ENCODE assay signal across 9 cellular contexts in genomic region chr12:68899251-68899771, GRCh38. TPM values are rescaled to one million over a fixed set of nuclear protein-coding genes. Genes with fewer than 3 reads are reported as not detected.
A peak's percentile ranks its signal among the peaks of the same experiment; 100 is the strongest.
DNase-seq lines count a peak whose midpoint lies in the region; ATAC-seq and TF ChIP-seq lines count a peak whose summit lies in the region.
"Had no signal": no experiment of that assay in that cellular context is flagged by ENCODE, and none has a peak within 500 bp of the region (broad histone marks: within the 10 kb centered on the region; RNA-seq: fewer than 3 reads in every experiment).

No MANE protein-coding gene starts in this region.

- peak; percentile 71 for TF ChIP-seq CTCF in cardiac muscle cell (IDR thresholded peaks at IDR 0.05; ENCODE audit: low read depth, low read length)
- peak in 1 of 2 donors; percentile 43 for TF ChIP-seq CTCF in right atrium auricular region (IDR thresholded peaks at IDR 0.05)
- TF ChIP-seq CTCF in adrenal gland (IDR thresholded peaks at IDR 0.05), result peak; percentile 7 to 49 (median 40)
- peak; percentile 44 for TF ChIP-seq CTCF in upper lobe of right lung (IDR thresholded peaks at IDR 0.05)

- TF ChIP-seq POLR2A in adrenal gland (IDR thresholded peaks at IDR 0.05), result no peak

- no peak overlapping the region for H3K4me3 ChIP-seq in cardiac muscle cell
- no peak overlapping the region for H3K4me3 ChIP-seq in right atrium auricular region
- no peak overlapping the region for H3K4me3 ChIP-seq in adrenal gland
- H3K4me3 ChIP-seq in upper lobe of right lung, result no peak overlapping the region

- H3K27ac ChIP-seq in cardiac muscle cell (no peak overlapping the region), right atrium auricular region (no peak overlapping the region), adrenal gland (no peak overlapping the region), upper lobe of right lung (no peak overlapping the region)

- DNase-seq in cardiac muscle cell (ENCODE audit: low read depth in 1 of 2, low spot score in 1 of 2) (peak in 1 of 2 donors; percentile 92), right atrium auricular region (ENCODE audit: low spot score) (no peak), adrenal gland (peak; percentile 45 to 80 (median 72)), kidney tubule cell (ENCODE audit: low spot score) (peak; percentile 95), upper lobe of right lung (peak; percentile 69), SW480 (ENCODE audit: low spot score) (no peak), NCI-H146 treated with DMSO at 0.1 percent for 48 hours (lab: John Stamatoyannopoulos, UW; ENCODE audit: unreplicated experiment) (no peak)
- DNase-seq: T-helper 17 cell had no signal

- H3K4me1 ChIP-seq in cardiac muscle cell (ENCODE audit: low read depth) (no peaks in the 10 kb centered on the region), right atrium auricular region (no peaks in the 10 kb centered on the region), adrenal gland (replicated peaks in 1 of 2) (peaks cover 12 to 19% of the 10 kb centered on the region in 2 donors), upper lobe of right lung (peaks cover 16% of the 10 kb centered on the region)

- H3K27me3 ChIP-seq in cardiac muscle cell (no peaks in the 10 kb centered on the region), right atrium auricular region (no peaks in the 10 kb centered on the region), adrenal gland (no peaks in the 10 kb centered on the region), upper lobe of right lung (no peaks in the 10 kb centered on the region)

- H3K36me3 ChIP-seq in cardiac muscle cell, result no peaks in the 10 kb centered on the region
- H3K36me3 ChIP-seq in right atrium auricular region, result no peaks in the 10 kb centered on the region
- no peaks in the 10 kb centered on the region for H3K36me3 ChIP-seq in adrenal gland (replicated peaks in 1 of 2)
- no peaks in the 10 kb centered on the region for H3K36me3 ChIP-seq in upper lobe of right lung

- ATAC-seq in upper lobe of right lung (peak; percentile 73), HG02973 (IDR thresholded peaks at IDR 0.05; ENCODE audit: unreplicated experiment) (no peak)
- ATAC-seq: T-helper 17 cell had no signal

- intact Hi-C loops in adrenal gland (cut with DNase I), result no loop called here
- intact Hi-C loops in upper lobe of right lung (cut with DNase I), result no loop called here

- H3K9me3 ChIP-seq in cardiac muscle cell (ENCODE audit: low read depth), result no peaks in the 10 kb centered on the region
- no peaks in the 10 kb centered on the region for H3K9me3 ChIP-seq in right atrium auricular region
- no peaks in the 10 kb centered on the region for H3K9me3 ChIP-seq in adrenal gland (replicated peaks in 1 of 3)
- H3K9me3 ChIP-seq in upper lobe of right lung, result no peaks in the 10 kb centered on the region

- 44 to 58% (median 53%) methylated on average over 4 of the region's 4 CpGs for WGBS in adrenal gland, 4 donors

RNA-seq across cellular contexts. Expression of gene CPM, which starts 33.7 kb away (rescaled TPM):
- 1.7 and 2.0 TPM in 2 replicates for total RNA-seq in cardiac muscle cell
- polyA plus RNA-seq in cardiac muscle cell, result 1.5 and 2.2 TPM in 2 replicates
- total RNA-seq in right atrium auricular region, result 10 to 100 TPM; 19.8 to 21.9 TPM
- total RNA-seq in adrenal gland, result 100 to 1,000 TPM in 1 of 8 donors, 10 to 100 TPM in 7; 24.9 to 170 (median 70.6) TPM
- polyA plus RNA-seq in adrenal gland, result 10 to 100 TPM; 10.8 to 24.6 (median 13.3) TPM
- 165 TPM for total RNA-seq in upper lobe of right lung

Comparison
In these comparisons a context has a peak if more than half of its experiments do, and no peak if none do; other contexts are left out.
1. DNase-seq: peak in adrenal gland (7 of 7), kidney tubule cell (single experiment) and upper lobe of right lung (single experiment); none in right atrium auricular region (single experiment), SW480 (single experiment) and NCI-H146 treated with DMSO at 0.1 percent for 48 hours (single experiment).